1 cellular context compared by ENCODE assay signal in the genomic region with DNA sequence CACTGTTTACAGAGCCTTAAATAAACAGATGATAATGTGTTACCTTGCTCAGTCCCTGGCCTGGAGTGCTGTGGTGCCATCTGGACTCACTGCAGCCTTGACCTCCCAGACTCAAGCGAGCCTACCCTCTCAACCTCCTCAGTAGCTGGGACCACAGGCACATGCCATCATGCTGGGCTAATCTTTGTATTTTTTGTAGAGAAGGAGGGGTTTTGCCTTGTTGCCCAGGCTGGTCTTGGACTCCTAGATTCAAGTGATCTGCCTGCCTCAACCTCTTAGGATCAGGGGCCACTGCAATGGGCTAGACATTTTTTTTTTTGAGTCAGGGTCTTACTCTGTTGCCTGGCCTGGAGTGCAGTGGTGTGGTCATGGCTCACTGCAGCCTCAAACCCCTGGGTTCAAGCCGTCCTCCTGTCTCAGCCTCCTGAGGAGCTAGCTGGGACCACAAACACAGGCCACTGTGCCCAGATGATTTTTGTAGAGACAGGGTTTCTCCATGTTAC.
A peak's percentile ranks its signal among the peaks of the same experiment; 100 is the strongest.
TF ChIP-seq lines count a peak whose summit lies in the region.

No MANE protein-coding gene starts in this region.

TF ChIP-seq in HepG2, 621 proteins besides CTCF, POLR2A, EP300 and RAD21 (continued from another document and continues in another):
- TF ChIP-seq ZBTB20 (CRISPR knock-in tag; IDR thresholded peaks at IDR 0.05; ENCODE audit: borderline replicate concordance, low read depth) (peak; percentile 33; the same call in 1 of the 2 replicates), FOXK2 (IDR thresholded peaks at IDR 0.05) (peak; percentile 78), ZNF383 (CRISPR knock-in tag; IDR thresholded peaks at IDR 0.05; ENCODE audit: borderline replicate concordance) (no peak), HDAC1 (CRISPR knock-in tag; IDR thresholded peaks at IDR 0.05) (peak; percentile 82), KAT8 (CRISPR knock-in tag; IDR thresholded peaks at IDR 0.05) (peak; percentile 67; the same call in 1 of the 2 replicates), HMG20A (CRISPR knock-in tag; IDR thresholded peaks at IDR 0.05; ENCODE audit: borderline replicate concordance) (peak; percentile 91; the same call in 1 of the 2 replicates), ZNF652 (CRISPR knock-in tag; IDR thresholded peaks at IDR 0.05; ENCODE audit: borderline replicate concordance, low read depth) (0 out of 2 replicates have a peak, but pooled peaks have one; percentile 27), ZNF513 (CRISPR knock-in tag; conservative IDR thresholded peaks at IDR 0.05) (no peak), ZFP62 (CRISPR knock-in tag; IDR thresholded peaks at IDR 0.05) (no peak), THAP9 (CRISPR knock-in tag; IDR thresholded peaks at IDR 0.05; ENCODE audit: borderline replicate concordance) (peak; percentile 57; the same call in 1 of the 2 replicates), ZNF235 (CRISPR knock-in tag; IDR thresholded peaks at IDR 0.05; ENCODE audit: borderline replicate concordance) (no peak), FOXC1 (CRISPR knock-in tag; IDR thresholded peaks at IDR 0.05; ENCODE audit: borderline replicate concordance) (no peak; the same call in 1 of the 2 replicates), ZFP41 (CRISPR knock-in tag; IDR thresholded peaks at IDR 0.05; ENCODE audit: borderline replicate concordance) (no peak), KLF9 (CRISPR knock-in tag; IDR thresholded peaks at IDR 0.05; ENCODE audit: low read depth) (no peak), RFX5 (IDR thresholded peaks at IDR 0.05; ENCODE audit: low read depth, low read length) (no peak), WIZ (CRISPR knock-in tag; IDR thresholded peaks at IDR 0.05) (no peak), MIER3 (CRISPR knock-in tag; IDR thresholded peaks at IDR 0.05; ENCODE audit: borderline replicate concordance) (peak; percentile 92), ARNT (IDR thresholded peaks at IDR 0.05) (no peak), ZNF563 (CRISPR knock-in tag; IDR thresholded peaks at IDR 0.05) (no peak), NR2F2 (IDR thresholded peaks at IDR 0.05; ENCODE audit: borderline replicate concordance, low read depth) (peak; percentile 86), ZSCAN25 (CRISPR knock-in tag; IDR thresholded peaks at IDR 0.05) (peak; percentile 75), CHCHD3 (CRISPR knock-in tag; IDR thresholded peaks at IDR 0.05) (no peak), CENPT (CRISPR knock-in tag; IDR thresholded peaks at IDR 0.05; ENCODE audit: low read depth) (0 out of 2 replicates have a peak, but pooled peaks have one; percentile 69), CCDC6 (CRISPR knock-in tag; IDR thresholded peaks at IDR 0.05) (peak; percentile 60; the same call in 1 of the 2 replicates), ZFP37 (CRISPR knock-in tag; IDR thresholded peaks at IDR 0.05; ENCODE audit: borderline replicate concordance) (0 out of 2 replicates have a peak, but pooled peaks have one; percentile 67), TCF7 (IDR thresholded peaks at IDR 0.05; ENCODE audit: low read depth) (peak; percentile 59; the same call in 1 of the 2 replicates), TEF (CRISPR knock-in tag; IDR thresholded peaks at IDR 0.05) (no peak), ZFP36 (IDR thresholded peaks at IDR 0.05; ENCODE audit: borderline replicate concordance, low read depth, low read length, partially characterized antibody) (no peak), DR1 (CRISPR knock-in tag; IDR thresholded peaks at IDR 0.05) (no peak), ZNF772 (CRISPR knock-in tag; IDR thresholded peaks at IDR 0.05) (peak; percentile 88), FOXM1 (CRISPR knock-in tag; IDR thresholded peaks at IDR 0.05) (no peak), ZNF720 (CRISPR knock-in tag; IDR thresholded peaks at IDR 0.05) (no peak), POGZ (CRISPR knock-in tag; IDR thresholded peaks at IDR 0.05) (peak; percentile 43), RBM39 (IDR thresholded peaks at IDR 0.05; ENCODE audit: low read depth, low read length, poor library complexity, severe bottlenecking) (no peak), NRL (CRISPR knock-in tag; IDR thresholded peaks at IDR 0.05; ENCODE audit: borderline replicate concordance) (peak; percentile 52; the same call in 1 of the 2 replicates), MTF1 (CRISPR knock-in tag; IDR thresholded peaks at IDR 0.05) (no peak), ZNF570 (CRISPR knock-in tag; IDR thresholded peaks at IDR 0.05; ENCODE audit: borderline replicate concordance) (no peak), HOXA9 (CRISPR knock-in tag; IDR thresholded peaks at IDR 0.05; ENCODE audit: borderline replicate concordance) (no peak), ZNF850 (CRISPR knock-in tag; conservative IDR thresholded peaks at IDR 0.05) (no peak), TFDP2 (CRISPR knock-in tag; IDR thresholded peaks at IDR 0.05) (peak; percentile 17; the same call in 1 of the 2 replicates), RNF2 (conservative IDR thresholded peaks at IDR 0.05; ENCODE audit: low read depth) (no peak), JARID2 (CRISPR knock-in tag; IDR thresholded peaks at IDR 0.05; ENCODE audit: insufficient replicate concordance) (no peak), ZNF367 (CRISPR knock-in tag; IDR thresholded peaks at IDR 0.05; ENCODE audit: borderline replicate concordance) (no peak), GATAD1 (CRISPR knock-in tag; IDR thresholded peaks at IDR 0.05) (peak; percentile 84), ZNF546 (CRISPR knock-in tag; conservative IDR thresholded peaks at IDR 0.05) (no peak)
- TF ChIP-seq, protein P1, sequence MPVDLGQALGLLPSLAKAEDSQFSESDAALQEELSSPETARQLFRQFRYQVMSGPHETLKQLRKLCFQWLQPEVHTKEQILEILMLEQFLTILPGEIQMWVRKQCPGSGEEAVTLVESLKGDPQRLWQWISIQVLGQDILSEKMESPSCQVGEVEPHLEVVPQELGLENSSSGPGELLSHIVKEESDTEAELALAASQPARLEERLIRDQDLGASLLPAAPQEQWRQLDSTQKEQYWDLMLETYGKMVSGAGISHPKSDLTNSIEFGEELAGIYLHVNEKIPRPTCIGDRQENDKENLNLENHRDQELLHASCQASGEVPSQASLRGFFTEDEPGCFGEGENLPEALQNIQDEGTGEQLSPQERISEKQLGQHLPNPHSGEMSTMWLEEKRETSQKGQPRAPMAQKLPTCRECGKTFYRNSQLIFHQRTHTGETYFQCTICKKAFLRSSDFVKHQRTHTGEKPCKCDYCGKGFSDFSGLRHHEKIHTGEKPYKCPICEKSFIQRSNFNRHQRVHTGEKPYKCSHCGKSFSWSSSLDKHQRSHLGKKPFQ (CRISPR knock-in tag; IDR thresholded peaks at IDR 0.05; ENCODE audit: insufficient replicate concordance) = peak; percentile 5
- TF ChIP-seq, protein P2, sequence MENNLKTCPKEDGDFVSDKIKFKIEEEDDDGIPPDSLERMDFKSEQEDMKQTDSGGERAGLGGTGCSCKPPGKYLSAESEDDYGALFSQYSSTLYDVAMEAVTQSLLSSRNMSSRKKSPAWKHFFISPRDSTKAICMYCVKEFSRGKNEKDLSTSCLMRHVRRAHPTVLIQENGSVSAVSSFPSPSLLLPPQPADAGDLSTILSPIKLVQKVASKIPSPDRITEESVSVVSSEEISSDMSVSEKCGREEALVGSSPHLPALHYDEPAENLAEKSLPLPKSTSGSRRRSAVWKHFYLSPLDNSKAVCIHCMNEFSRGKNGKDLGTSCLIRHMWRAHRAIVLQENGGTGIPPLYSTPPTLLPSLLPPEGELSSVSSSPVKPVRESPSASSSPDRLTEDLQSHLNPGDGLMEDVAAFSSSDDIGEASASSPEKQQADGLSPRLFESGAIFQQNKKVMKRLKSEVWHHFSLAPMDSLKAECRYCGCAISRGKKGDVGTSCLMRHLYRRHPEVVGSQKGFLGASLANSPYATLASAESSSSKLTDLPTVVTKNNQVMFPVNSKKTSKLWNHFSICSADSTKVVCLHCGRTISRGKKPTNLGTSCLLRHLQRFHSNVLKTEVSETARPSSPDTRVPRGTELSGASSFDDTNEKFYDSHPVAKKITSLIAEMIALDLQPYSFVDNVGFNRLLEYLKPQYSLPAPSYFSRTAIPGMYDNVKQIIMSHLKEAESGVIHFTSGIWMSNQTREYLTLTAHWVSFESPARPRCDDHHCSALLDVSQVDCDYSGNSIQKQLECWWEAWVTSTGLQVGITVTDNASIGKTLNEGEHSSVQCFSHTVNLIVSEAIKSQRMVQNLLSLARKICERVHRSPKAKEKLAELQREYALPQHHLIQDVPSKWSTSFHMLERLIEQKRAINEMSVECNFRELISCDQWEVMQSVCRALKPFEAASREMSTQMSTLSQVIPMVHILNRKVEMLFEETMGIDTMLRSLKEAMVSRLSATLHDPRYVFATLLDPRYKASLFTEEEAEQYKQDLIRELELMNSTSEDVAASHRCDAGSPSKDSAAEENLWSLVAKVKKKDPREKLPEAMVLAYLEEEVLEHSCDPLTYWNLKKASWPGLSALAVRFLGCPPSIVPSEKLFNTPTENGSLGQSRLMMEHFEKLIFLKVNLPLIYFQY (CRISPR knock-in tag; IDR thresholded peaks at IDR 0.05; ENCODE audit: borderline replicate concordance) = peak; percentile 89; the same call in 1 of the 2 replicates
- TF ChIP-seq, protein P3, sequence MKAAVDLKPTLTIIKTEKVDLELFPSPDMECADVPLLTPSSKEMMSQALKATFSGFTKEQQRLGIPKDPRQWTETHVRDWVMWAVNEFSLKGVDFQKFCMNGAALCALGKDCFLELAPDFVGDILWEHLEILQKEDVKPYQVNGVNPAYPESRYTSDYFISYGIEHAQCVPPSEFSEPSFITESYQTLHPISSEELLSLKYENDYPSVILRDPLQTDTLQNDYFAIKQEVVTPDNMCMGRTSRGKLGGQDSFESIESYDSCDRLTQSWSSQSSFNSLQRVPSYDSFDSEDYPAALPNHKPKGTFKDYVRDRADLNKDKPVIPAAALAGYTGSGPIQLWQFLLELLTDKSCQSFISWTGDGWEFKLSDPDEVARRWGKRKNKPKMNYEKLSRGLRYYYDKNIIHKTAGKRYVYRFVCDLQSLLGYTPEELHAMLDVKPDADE (CRISPR knock-in tag; IDR thresholded peaks at IDR 0.05) = no peak
- TF ChIP-seq, protein P4, sequence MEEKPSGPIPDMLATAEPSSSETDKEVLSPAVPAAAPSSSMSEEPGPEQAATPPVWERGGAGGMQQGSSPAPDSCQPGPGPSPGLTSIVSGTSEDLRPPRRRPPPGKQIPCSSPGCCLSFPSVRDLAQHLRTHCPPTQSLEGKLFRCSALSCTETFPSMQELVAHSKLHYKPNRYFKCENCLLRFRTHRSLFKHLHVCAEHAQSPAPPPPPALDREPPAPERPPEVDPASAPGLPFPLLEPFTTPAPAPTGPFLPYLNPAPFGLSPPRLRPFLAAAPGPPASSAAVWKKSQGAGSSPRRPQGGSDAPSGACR (CRISPR knock-in tag; IDR thresholded peaks at IDR 0.05) = peak; percentile 72; the same call in 1 of the 2 replicates
